27 cellular contexts compared by ENCODE assay signal in the genomic region with DNA sequence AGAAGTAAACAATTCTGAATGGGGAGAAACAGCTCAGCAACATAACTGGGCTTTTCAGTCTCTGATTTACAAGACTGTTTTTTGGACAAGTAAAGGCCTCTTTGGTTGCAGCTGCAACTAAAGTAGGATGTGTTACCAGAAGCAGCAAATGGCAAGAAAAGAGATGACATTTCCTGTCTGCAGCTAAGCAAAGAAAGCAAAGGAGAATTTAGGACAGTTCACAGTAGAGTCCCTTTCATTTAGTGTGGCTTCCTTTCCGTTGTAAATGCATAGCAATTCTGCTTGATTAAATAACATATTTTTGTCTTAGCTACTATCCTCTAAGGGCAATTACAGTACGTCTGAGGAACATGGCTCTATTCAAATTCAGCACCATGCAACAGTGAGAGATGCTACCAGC.
"Had no signal": no experiment of that assay in that cellular context is flagged by ENCODE, and none has a peak within 500 bp of the region (broad histone marks: within the 10 kb centered on the region; RNA-seq: fewer than 3 reads in every experiment).

No MANE protein-coding gene starts in this region.

- H3K4me3 ChIP-seq: cardiac muscle cell, hepatocyte, left ventricle myocardium inferior, stomach, thoracic aorta, upper lobe of left lung had no signal

- H3K4me1 Mint-ChIP-seq: activated CD4-positive, alpha-beta T cell treated with anti-CD3 and anti-CD28 coated beads, Interleukin-2, amount 10 ng/mL, durations not matched to agents 7 days and 5 days; activated CD8-positive, alpha-beta memory T cell treated with anti-CD3 and anti-CD28 coated beads, Interleukin-2, amount 10 ng/mL, durations not matched to agents 7 days and 5 days; activated naive CD4-positive, alpha-beta T cell treated with anti-CD3 and anti-CD28 coated beads, Interleukin-2, amount 10 ng/mL, durations not matched to agents 7 days and 5 days; immature natural killer cell; nephron progenitor cell; stimulated activated memory B cell treated with anti-CD40 and anti-IgM and Interleukin-4, amounts not matched to agents 10 μg/mL and 1 μg/mL and 100 μg/mL, for 72 hours had no signal

- H3K27ac ChIP-seq: cardiac muscle cell, hepatocyte, left ventricle myocardium inferior, parathyroid adenoma, stomach, thoracic aorta, upper lobe of left lung, VCaP had no signal

- H3K4me1 ChIP-seq: parathyroid adenoma, stomach, upper lobe of left lung had no signal

- H3K4me3 Mint-ChIP-seq: activated CD4-positive, alpha-beta T cell treated with anti-CD3 and anti-CD28 coated beads, Interleukin-2, amount 10 ng/mL, durations not matched to agents 7 days and 5 days; activated CD8-positive, alpha-beta memory T cell treated with anti-CD3 and anti-CD28 coated beads, Interleukin-2, amount 10 ng/mL, durations not matched to agents 7 days and 5 days; activated CD8-positive, alpha-beta T cell treated with anti-CD3 and anti-CD28 coated beads for 36 hours; activated naive CD4-positive, alpha-beta T cell treated with anti-CD3 and anti-CD28 coated beads, Interleukin-2, amount 10 ng/mL, durations not matched to agents 7 days and 5 days; dendritic cell treated with granulocyte-macrophage colony-stimulating factor and Interleukin-4, amounts not matched to agents 40 ng/mL and 50 ng/mL, for 4 days; immature natural killer cell; nephron progenitor cell; stimulated activated memory B cell treated with anti-CD40 and anti-IgM and Interleukin-4, amounts not matched to agents 10 μg/mL and 1 μg/mL and 100 μg/mL, for 72 hours; T-helper 2 cell treated with Interferon-gamma antibody and Interleukin-4, amounts not matched to agents 5 μg/mL and 100 μg/mL, for 36 hours had no signal

- H3K27ac Mint-ChIP-seq: activated CD4-positive, alpha-beta T cell treated with anti-CD3 and anti-CD28 coated beads, Interleukin-2, amount 10 ng/mL, durations not matched to agents 7 days and 5 days; activated CD8-positive, alpha-beta memory T cell treated with anti-CD3 and anti-CD28 coated beads, Interleukin-2, amount 10 ng/mL, durations not matched to agents 7 days and 5 days; activated CD8-positive, alpha-beta T cell treated with anti-CD3 and anti-CD28 coated beads for 36 hours; activated naive CD4-positive, alpha-beta T cell treated with anti-CD3 and anti-CD28 coated beads, Interleukin-2, amount 10 ng/mL, durations not matched to agents 7 days and 5 days; dendritic cell treated with granulocyte-macrophage colony-stimulating factor and Interleukin-4, amounts not matched to agents 40 ng/mL and 50 ng/mL, for 4 days; immature natural killer cell; stimulated activated memory B cell treated with anti-CD40 and anti-IgM and Interleukin-4, amounts not matched to agents 10 μg/mL and 1 μg/mL and 100 μg/mL, for 72 hours; T-helper 2 cell treated with Interferon-gamma antibody and Interleukin-4, amounts not matched to agents 5 μg/mL and 100 μg/mL, for 36 hours had no signal

- H3K27me3 Mint-ChIP-seq: activated CD4-positive, alpha-beta T cell treated with anti-CD3 and anti-CD28 coated beads, Interleukin-2, amount 10 ng/mL, durations not matched to agents 7 days and 5 days; activated CD8-positive, alpha-beta memory T cell treated with anti-CD3 and anti-CD28 coated beads, Interleukin-2, amount 10 ng/mL, durations not matched to agents 7 days and 5 days; activated CD8-positive, alpha-beta T cell treated with anti-CD3 and anti-CD28 coated beads for 36 hours; activated naive CD4-positive, alpha-beta T cell treated with anti-CD3 and anti-CD28 coated beads, Interleukin-2, amount 10 ng/mL, durations not matched to agents 7 days and 5 days; dendritic cell treated with granulocyte-macrophage colony-stimulating factor and Interleukin-4, amounts not matched to agents 40 ng/mL and 50 ng/mL, for 4 days; stimulated activated memory B cell treated with anti-CD40 and anti-IgM and Interleukin-4, amounts not matched to agents 10 μg/mL and 1 μg/mL and 100 μg/mL, for 72 hours had no signal

- DNase-seq: activated CD4-positive, alpha-beta T cell treated with anti-CD3 and anti-CD28 coated beads, Interleukin-2, amount 10 ng/mL, durations not matched to agents 7 days and 5 days; activated CD4-positive, CD25-positive, alpha-beta regulatory T cell treated with anti-CD3 and anti-CD28 coated beads, Interleukin-2, amount 50 U/mL, for 72 hours; activated CD8-positive, alpha-beta memory T cell treated with anti-CD3 and anti-CD28 coated beads, Interleukin-2, amount 10 ng/mL, durations not matched to agents 7 days and 5 days; activated CD8-positive, alpha-beta T cell treated with anti-CD3 and anti-CD28 coated beads for 36 hours; activated effector memory CD4-positive, alpha-beta T cell treated with anti-CD3 and anti-CD28 coated beads, Interleukin-2, amount 50 U/mL, for 16 hours; activated naive CD4-positive, alpha-beta T cell treated with anti-CD3 and anti-CD28 coated beads, Interleukin-2, amount 10 ng/mL, durations not matched to agents 7 days and 5 days; activated T-cell treated with anti-CD3 and anti-CD28 coated beads for 4 hours; amygdala; effector CD8-positive, alpha-beta T cell; foreskin melanocyte; glutamatergic neuron; immature natural killer cell; kidney glomerular epithelial cell; left ventricle myocardium inferior; nephron progenitor cell; small intestine; stimulated activated CD4-positive, alpha-beta T cell treated with anti-CD3 and anti-CD28 coated beads, Interleukin-2, amount 100 ng/mL, for 24 hours; stomach; upper lobe of left lung had no signal

- H3K36me3 Mint-ChIP-seq: activated CD8-positive, alpha-beta memory T cell treated with anti-CD3 and anti-CD28 coated beads, Interleukin-2, amount 10 ng/mL, durations not matched to agents 7 days and 5 days; activated naive CD4-positive, alpha-beta T cell treated with anti-CD3 and anti-CD28 coated beads, Interleukin-2, amount 10 ng/mL, durations not matched to agents 7 days and 5 days had no signal

- H3K4me2 ChIP-seq: hepatocyte had no signal

- H3K9me3 Mint-ChIP-seq: activated CD4-positive, alpha-beta T cell treated with anti-CD3 and anti-CD28 coated beads, Interleukin-2, amount 10 ng/mL, durations not matched to agents 7 days and 5 days; activated CD8-positive, alpha-beta T cell treated with anti-CD3 and anti-CD28 coated beads for 36 hours; activated naive CD4-positive, alpha-beta T cell treated with anti-CD3 and anti-CD28 coated beads, Interleukin-2, amount 10 ng/mL, durations not matched to agents 7 days and 5 days had no signal

- H3K9me3 ChIP-seq: thoracic aorta had no signal

- H3K36me3 ChIP-seq: cardiac muscle cell, thoracic aorta had no signal

- H2AFZ ChIP-seq: hepatocyte, parathyroid adenoma had no signal

- ATAC-seq: activated CD8-positive, alpha-beta memory T cell treated with anti-CD3 and anti-CD28 coated beads, Interleukin-2, amount 10 ng/mL, durations not matched to agents 7 days and 5 days; activated CD8-positive, alpha-beta T cell treated with anti-CD3 and anti-CD28 coated beads for 36 hours; stimulated activated memory B cell treated with anti-CD40 and anti-IgM and Interleukin-4, amounts not matched to agents 10 μg/mL and 1 μg/mL and 100 μg/mL, for 72 hours had no signal

- H3K27me3 ChIP-seq: cardiac muscle cell, hepatocyte, stomach, upper lobe of left lung had no signal

- H3K9ac ChIP-seq: parathyroid adenoma had no signal

- H3K79me2 ChIP-seq: hepatocyte, parathyroid adenoma had no signal
